Comparison of ENCODE assay signal across 15 cellular contexts in the genomic region with DNA sequence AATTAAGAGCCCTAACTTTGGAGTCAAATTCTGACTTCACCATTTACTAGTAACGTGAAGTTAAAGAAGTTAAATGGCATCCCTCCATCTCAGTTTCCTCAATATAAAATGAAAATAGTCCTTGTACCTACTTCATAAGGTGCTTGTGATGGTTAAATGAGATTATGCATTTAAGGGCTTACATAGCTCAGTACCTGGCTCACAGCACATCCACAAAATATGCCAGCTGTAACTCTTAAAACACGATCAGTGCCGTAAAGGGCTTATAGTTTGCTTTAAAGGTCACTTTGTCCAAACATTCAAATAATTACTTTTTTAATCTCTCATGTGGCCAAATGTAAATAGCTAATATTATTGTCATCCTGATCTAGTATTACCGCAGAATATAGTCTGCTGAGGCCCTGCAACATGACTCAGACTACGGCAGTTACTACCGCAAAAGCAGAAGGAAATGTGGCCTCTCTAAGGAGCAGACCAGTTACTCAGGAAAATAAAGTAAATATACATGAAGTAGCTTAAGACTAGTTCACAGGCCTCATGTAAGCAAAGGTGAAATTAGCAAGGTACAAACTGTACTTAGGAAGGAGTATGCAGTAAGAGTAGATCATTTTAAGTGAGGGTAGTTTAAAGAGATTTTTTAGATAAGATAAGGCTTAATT. TPM values are rescaled to one million over a fixed set of nuclear protein-coding genes. Genes with fewer than 3 reads are reported as not detected.
DNase-seq lines count a peak whose midpoint lies in the region; ATAC-seq and TF ChIP-seq lines count a peak whose summit lies in the region.
"Had no signal": no experiment of that assay in that cellular context is flagged by ENCODE, and none has a peak within 500 bp of the region (broad histone marks: within the 10 kb centered on the region; RNA-seq: fewer than 3 reads in every experiment).

No MANE protein-coding gene starts in this region.

- H3K27ac Mint-ChIP-seq in activated CD4-positive, alpha-beta T cell treated with anti-CD3 and anti-CD28 coated beads for 36 hours = peak overlapping the region; percentile 63
- H3K27ac Mint-ChIP-seq in activated CD4-positive, alpha-beta T cell treated with anti-CD3 and anti-CD28 coated beads, Interleukin-2, amount 10 ng/mL, durations not matched to agents 7 days and 5 days = no peak overlapping the region
- H3K27ac Mint-ChIP-seq: neural progenitor cell had no signal

- H3K36me3 ChIP-seq in fibroblast of lung (ENCODE audit: control insufficient read depth, insufficient read depth, low read length) = peaks cover 19% of the 10 kb centered on the region
- peaks cover 40 to 99% (median 96%) of the 10 kb centered on the region in 4 donors for H3K36me3 ChIP-seq in stomach

- H4K20me1 ChIP-seq in fibroblast of lung (ENCODE audit: control insufficient read depth, extremely low read depth, insufficient read depth, low read length) = no peaks in the 10 kb centered on the region

- H3K27me3 ChIP-seq in fibroblast of lung (ENCODE audit: control insufficient read depth, insufficient read depth, low read length) (no peaks in the 10 kb centered on the region), stomach (no peaks in the 10 kb centered on the region)
- H3K27me3 ChIP-seq: neural progenitor cell, SJSA1, testis had no signal

- no peak overlapping the region for H3K4me2 ChIP-seq in fibroblast of lung (ENCODE audit: extremely low read depth, insufficient read depth, low read length)
- H3K4me2 ChIP-seq: neural progenitor cell had no signal

- no peak for TF ChIP-seq CTCF in fibroblast of lung (conservative IDR thresholded peaks at IDR 0.05 in 1 of 2, IDR thresholded peaks at IDR 0.05 in 1 of 2; ENCODE audit: low read depth in 1 of 2, low read length in 2 of 2)
- TF ChIP-seq CTCF in stomach (IDR thresholded peaks at IDR 0.05) = no peak

- H3K9ac ChIP-seq in fibroblast of lung (ENCODE audit: insufficient read depth, low read length) = no peak overlapping the region
- H3K9ac ChIP-seq: neural progenitor cell had no signal

- no peaks in the 10 kb centered on the region for H3K79me2 ChIP-seq in fibroblast of lung (ENCODE audit: control insufficient read depth, insufficient read depth, low read length)

- POLR2A ChIA-PET in activated CD4-positive, alpha-beta T cell treated with anti-CD3 and anti-CD28 coated beads for 36 hours (lab: Charles Lee) = interaction anchor here (3.6 kb wide), 1 partner anchor 60 kb away, joined by 11 read pairs; no protein-coding TSS in a partner anchor
- POLR2A ChIA-PET in activated CD4-positive, alpha-beta T cell treated with anti-CD3 and anti-CD28 coated beads, Interleukin-2, amount 10 ng/mL, durations not matched to agents 7 days and 5 days (lab: Charles Lee) = no interaction called here

- TF ChIP-seq EP300 in stomach (IDR thresholded peaks at IDR 0.05) = no peak

- 22 to 42% (median 37%) methylated on average over 6 of the region's 6 CpGs for WGBS in stomach, 5 donors

- H2AFZ ChIP-seq in fibroblast of lung (ENCODE audit: low read length) = no peak overlapping the region
- H2AFZ ChIP-seq: neural progenitor cell had no signal

- H3K4me1 Mint-ChIP-seq in activated CD4-positive, alpha-beta T cell treated with anti-CD3 and anti-CD28 coated beads for 36 hours = peaks cover 32% of the 10 kb centered on the region
- peaks cover 67% of the 10 kb centered on the region for H3K4me1 Mint-ChIP-seq in activated CD4-positive, alpha-beta T cell treated with anti-CD3 and anti-CD28 coated beads, Interleukin-2, amount 10 ng/mL, durations not matched to agents 7 days and 5 days
- H3K4me1 Mint-ChIP-seq: neural progenitor cell had no signal

- intact Hi-C loops in activated CD4-positive, alpha-beta T cell treated with anti-CD3 and anti-CD28 coated beads for 36 hours (cut with DNase I, micrococcal nuclease) = loop anchor here in 1 of 2 experiments (1.0 kb wide), 1 partner anchor 61 kb away; no protein-coding TSS in a partner anchor
- intact Hi-C loops in stomach (cut with DNase I; ENCODE audit: low total_unique reads) = no loop called here

- no peak for DNase-seq in activated CD4-positive, alpha-beta T cell treated with anti-CD3 and anti-CD28 coated beads for 36 hours
- DNase-seq in activated CD4-positive, alpha-beta T cell treated with anti-CD3 and anti-CD28 coated beads, Interleukin-2, amount 10 ng/mL, durations not matched to agents 7 days and 5 days = no peak
- DNase-seq in SKM-1 (lab: John Stamatoyannopoulos, UW; ENCODE audit: unreplicated experiment) = peak; percentile 85
- peak; percentile 47 to 65 for DNase-seq in fibroblast of lung (ENCODE audit: low read depth in 2 of 2)
- DNase-seq in stomach = no peak
- DNase-seq in NCI-H510A treated with DMSO at 0.1 percent for 48 hours (lab: John Stamatoyannopoulos, UW) = no peak
- no peak for DNase-seq in NCI-H2196 (lab: John Stamatoyannopoulos, UW; ENCODE audit: unreplicated experiment)
- DNase-seq: 8988T; activated CD4-positive, alpha-beta T cell treated with anti-CD3 and anti-CD28 coated beads for 1 hour; left ventricle myocardium inferior; NCI-H146; testis had no signal

- H3K9me3 Mint-ChIP-seq in activated CD4-positive, alpha-beta T cell treated with anti-CD3 and anti-CD28 coated beads for 36 hours (ENCODE audit: low read depth) = no peaks in the 10 kb centered on the region
- H3K9me3 Mint-ChIP-seq in activated CD4-positive, alpha-beta T cell treated with anti-CD3 and anti-CD28 coated beads, Interleukin-2, amount 10 ng/mL, durations not matched to agents 7 days and 5 days = no peaks in the 10 kb centered on the region
- H3K9me3 Mint-ChIP-seq: neural progenitor cell had no signal

- no peaks in the 10 kb centered on the region for H3K4me1 ChIP-seq in fibroblast of lung (ENCODE audit: control insufficient read depth, extremely low read depth, insufficient read depth, low read length)
- H3K4me1 ChIP-seq in stomach = peaks cover 12 to 54% (median 26%) of the 10 kb centered on the region in 4 donors
- H3K4me1 ChIP-seq: neural progenitor cell, SJSA1, testis had no signal

- no peak overlapping the region for H3K27ac ChIP-seq in fibroblast of lung (ENCODE audit: insufficient read depth, low read length)
- peak overlapping the region in 4 of 5 donors; percentile 46 to 74 (median 62) for H3K27ac ChIP-seq in stomach
- H3K27ac ChIP-seq: left ventricle myocardium inferior, neural progenitor cell, SJSA1, testis had no signal

- no peak for ATAC-seq in activated CD4-positive, alpha-beta T cell treated with anti-CD3 and anti-CD28 coated beads for 36 hours
- ATAC-seq in HG02610 (IDR thresholded peaks at IDR 0.05; ENCODE audit: unreplicated experiment) = no peak

- no peak for TF ChIP-seq POLR2A in stomach (IDR thresholded peaks at IDR 0.05)

- H3K27me3 Mint-ChIP-seq in activated CD4-positive, alpha-beta T cell treated with anti-CD3 and anti-CD28 coated beads for 36 hours = no peaks in the 10 kb centered on the region
- H3K27me3 Mint-ChIP-seq in activated CD4-positive, alpha-beta T cell treated with anti-CD3 and anti-CD28 coated beads, Interleukin-2, amount 10 ng/mL, durations not matched to agents 7 days and 5 days = no peaks in the 10 kb centered on the region

- CTCF ChIA-PET in activated CD4-positive, alpha-beta T cell treated with anti-CD3 and anti-CD28 coated beads for 36 hours (lab: Charles Lee) = interaction anchor here (0.8 to 13.9 kb wide), 7 partner anchors 9 to 116 kb away, joined by 3 to 182 read pairs (median 10); partner anchors contain the start of genes CASP2 and GSTK1
- CTCF ChIA-PET in activated CD4-positive, alpha-beta T cell treated with anti-CD3 and anti-CD28 coated beads, Interleukin-2, amount 10 ng/mL, durations not matched to agents 7 days and 5 days (lab: Charles Lee) = interaction anchor here (0.6 to 4.1 kb wide), 5 partner anchors 9 to 293 kb away, joined by 3 to 32 read pairs (median 4); no protein-coding TSS in a partner anchor

- H3K36me3 Mint-ChIP-seq in activated CD4-positive, alpha-beta T cell treated with anti-CD3 and anti-CD28 coated beads for 36 hours (ENCODE audit: low read depth) = peaks cover 83% of the 10 kb centered on the region
- H3K36me3 Mint-ChIP-seq in activated CD4-positive, alpha-beta T cell treated with anti-CD3 and anti-CD28 coated beads, Interleukin-2, amount 10 ng/mL, durations not matched to agents 7 days and 5 days (ENCODE audit: low read depth) = peaks cover 85% of the 10 kb centered on the region

- H3K4me3 ChIP-seq in fibroblast of lung (replicated peaks in 1 of 4; ENCODE audit: control extremely low read depth in 1 of 4, insufficient read depth in 1 of 4, low read depth in 3 of 4, low read length in 4 of 4) (no peak overlapping the region), stomach (no peak overlapping the region)
- H3K4me3 ChIP-seq: left ventricle myocardium inferior, neural progenitor cell, SJSA1, testis had no signal

- H3K9me3 ChIP-seq in fibroblast of lung (ENCODE audit: control insufficient read depth, insufficient read depth, low read depth, low read length) = no peaks in the 10 kb centered on the region
- H3K9me3 ChIP-seq in stomach = no peaks in the 10 kb centered on the region
- H3K9me3 ChIP-seq: left ventricle myocardium inferior, SJSA1, testis had no signal

- no peak overlapping the region for H3K4me3 Mint-ChIP-seq in activated CD4-positive, alpha-beta T cell treated with anti-CD3 and anti-CD28 coated beads for 36 hours
- no peak overlapping the region for H3K4me3 Mint-ChIP-seq in activated CD4-positive, alpha-beta T cell treated with anti-CD3 and anti-CD28 coated beads, Interleukin-2, amount 10 ng/mL, durations not matched to agents 7 days and 5 days
- H3K4me3 Mint-ChIP-seq: neural progenitor cell had no signal

RNA-seq across cellular contexts. Expression of gene CASP2, which starts 12.9 kb away (rescaled TPM):
- 100 to 1,000 TPM in 1 of 2 experiments, 10 to 100 TPM in 1; 91.1 to 106 TPM for total RNA-seq in activated CD4-positive, alpha-beta T cell treated with anti-CD3 and anti-CD28 coated beads for 36 hours
- total RNA-seq in activated CD4-positive, alpha-beta T cell treated with anti-CD3 and anti-CD28 coated beads, Interleukin-2, amount 10 ng/mL, durations not matched to agents 7 days and 5 days = 100 to 1,000 TPM; 102 to 125 TPM
- total RNA-seq in fibroblast of lung = 8.5 and 9.4 TPM in 2 replicates
- 22.6 and 33.6 TPM in 2 replicates for polyA plus RNA-seq in fibroblast of lung
- 11.1 and 16.4 TPM in 2 replicates for polyA plus RNA-seq in fibroblast of lung (2012)
- 31.4 and 118 TPM in 2 replicates for polyA minus RNA-seq in fibroblast of lung (ENCODE audit: low replicate concordance)
- total RNA-seq in stomach = 10 to 100 TPM; 10.5 to 27.7 (median 22.0) TPM
- polyA plus RNA-seq in stomach = 1 to 10 TPM; 4.6 to 7.0 (median 5.0) TPM

RNA-seq across cellular contexts. Expression of gene CLCN1, which starts 14.8 kb away (rescaled TPM):
- total RNA-seq in activated CD4-positive, alpha-beta T cell treated with anti-CD3 and anti-CD28 coated beads for 36 hours = under 1 TPM; 0.07 to 0.09 TPM
- total RNA-seq in activated CD4-positive, alpha-beta T cell treated with anti-CD3 and anti-CD28 coated beads, Interleukin-2, amount 10 ng/mL, durations not matched to agents 7 days and 5 days = under 1 TPM in 1 of 2 experiments, not detected in 1; 0.06 TPM
- total RNA-seq in fibroblast of lung (under 0.01 TPM in 2 replicates), stomach (not detected)
- polyA plus RNA-seq in fibroblast of lung (not detected in 2 replicates), stomach (under 1 TPM in 1 of 3 donors, not detected in 2; 0.28 TPM)
- polyA plus RNA-seq in fibroblast of lung (2012) = 0.03 TPM in 1 of 2 replicates, not detected in the other
- 0.67 TPM in 1 of 2 replicates, not detected in the other for polyA minus RNA-seq in fibroblast of lung (ENCODE audit: low replicate concordance)
- total RNA-seq: left ventricle myocardium inferior, SJSA1 had no signal

RNA-seq across cellular contexts. Expression of gene TMEM139, which starts 16.3 kb away (rescaled TPM):
- total RNA-seq in activated CD4-positive, alpha-beta T cell treated with anti-CD3 and anti-CD28 coated beads for 36 hours = 1 to 10 TPM; 1.2 to 2.3 TPM
- total RNA-seq in activated CD4-positive, alpha-beta T cell treated with anti-CD3 and anti-CD28 coated beads, Interleukin-2, amount 10 ng/mL, durations not matched to agents 7 days and 5 days = under 1 TPM; 0.29 to 0.57 TPM
- total RNA-seq in fibroblast of lung (under 0.01 TPM in 1 of 2 replicates, not detected in the other), stomach (1 to 10 TPM in 4 of 5 donors, under 1 TPM in 1; 0.89 to 9.6 (median 4.6) TPM)
- polyA plus RNA-seq in fibroblast of lung (not detected in 2 replicates), stomach (10 to 100 TPM in 1 of 3 donors, 1 to 10 TPM in 2; 5.3 to 15.3 (median 8.4) TPM)
- 0.24 TPM in 1 of 2 replicates, not detected in the other for polyA plus RNA-seq in fibroblast of lung (2012)
- not detected in 2 replicates for polyA minus RNA-seq in fibroblast of lung (ENCODE audit: low replicate concordance)
- total RNA-seq: SJSA1 had no signal

RNA-seq across cellular contexts. Expression of gene GSTK1, which starts 37.8 kb away (rescaled TPM):
- total RNA-seq in activated CD4-positive, alpha-beta T cell treated with anti-CD3 and anti-CD28 coated beads for 36 hours = 100 to 1,000 TPM; 176 to 219 TPM
- 100 to 1,000 TPM; 370 to 419 TPM for total RNA-seq in activated CD4-positive, alpha-beta T cell treated with anti-CD3 and anti-CD28 coated beads, Interleukin-2, amount 10 ng/mL, durations not matched to agents 7 days and 5 days
- total RNA-seq in fibroblast of lung (88.6 and 110 TPM in 2 replicates), stomach (100 to 1,000 TPM in 4 of 5 donors, 10 to 100 TPM in 1; 71.8 to 305 (median 164) TPM)
- polyA plus RNA-seq in fibroblast of lung (131 and 132 TPM in 2 replicates), stomach (100 to 1,000 TPM; 118 to 177 (median 141) TPM)
- 128 and 137 TPM in 2 replicates for polyA plus RNA-seq in fibroblast of lung (2012)
- 85.5 and 87.2 TPM in 2 replicates for polyA minus RNA-seq in fibroblast of lung (ENCODE audit: low replicate concordance)

Comparison
In these comparisons a context has a peak if more than half of its experiments do, and no peak if none do; other contexts are left out.
1. DNase-seq: peak in SKM-1 (single experiment) and fibroblast of lung (2 of 2); none in activated CD4-positive, alpha-beta T cell treated with anti-CD3 and anti-CD28 coated beads for 36 hours (single experiment), activated CD4-positive, alpha-beta T cell treated with anti-CD3 and anti-CD28 coated beads, Interleukin-2, amount 10 ng/mL, durations not matched to agents 7 days and 5 days (single experiment), stomach (single experiment), NCI-H510A treated with DMSO at 0.1 percent for 48 hours (single experiment) and NCI-H2196 (single experiment).